In the genomic region with DNA sequence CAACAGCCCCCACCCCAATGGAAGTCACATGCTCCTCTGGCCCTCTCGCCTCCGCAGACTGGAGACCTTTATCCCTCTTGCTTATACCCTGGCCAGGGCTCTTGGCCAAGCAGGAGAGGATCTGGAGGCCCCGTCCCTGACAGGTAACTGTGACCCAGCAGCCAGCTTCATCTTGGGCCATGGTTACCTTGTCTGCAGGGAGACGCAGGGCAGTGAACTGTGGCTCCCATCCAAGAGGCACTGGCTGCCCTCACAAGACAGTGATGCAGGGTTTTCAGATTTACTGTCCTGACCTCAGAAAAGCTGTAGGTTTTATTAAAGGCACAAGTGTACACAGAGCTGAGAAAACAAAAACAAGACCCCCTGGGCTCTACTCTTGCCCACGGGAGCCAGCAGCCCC, we compare ENCODE assay signal across 30 cellular contexts.
"Had no signal": no experiment of that assay in that cellular context is flagged by ENCODE, and none has a peak within 500 bp of the region (broad histone marks: within the 10 kb centered on the region; RNA-seq: fewer than 3 reads in every experiment).

No MANE protein-coding gene starts in this region.

- H3K36me3 ChIP-seq: ascending aorta, breast epithelium had no signal

- H3K9me3 ChIP-seq: ascending aorta had no signal

- H3K4me2 ChIP-seq: PC-9 had no signal

- ATAC-seq: activated T-cell treated with anti-CD3 and anti-CD28 coated beads, Interleukin-2, amount 50 U/mL, for 72 hours; activated T-helper 17 cell treated with anti-CD3 and anti-CD28 coated beads, Interleukin-2, amount 50 U/mL, for 72 hours had no signal

- H3K4me3 ChIP-seq: ascending aorta, breast epithelium, PC-9 had no signal

- H3K27ac ChIP-seq: ascending aorta, breast epithelium, PC-9, VCaP had no signal

- H3K4me1 ChIP-seq: ascending aorta, breast epithelium had no signal

- H3K27me3 ChIP-seq: ascending aorta had no signal

- DNase-seq: activated CD4-positive, alpha-beta memory T cell treated with anti-CD3 and anti-CD28 coated beads, Interleukin-2, amount 10 ng/mL, durations not matched to agents 7 days and 5 days; activated CD4-positive, alpha-beta T cell treated with anti-CD3 and anti-CD28 coated beads for 1 hour; activated CD4-positive, alpha-beta T cell treated with anti-CD3 and anti-CD28 coated beads for 48 hours; activated CD4-positive, CD25-positive, alpha-beta regulatory T cell; activated CD8-positive, alpha-beta memory T cell treated with anti-CD3 and anti-CD28 coated beads for 24 hours; activated effector memory CD4-positive, alpha-beta T cell treated with anti-CD3 and anti-CD28 coated beads, Interleukin-2, amount 50 U/mL, for 16 hours; activated naive CD4-positive, alpha-beta T cell; activated naive CD4-positive, alpha-beta T cell treated with anti-CD3 and anti-CD28 coated beads, Interleukin-2, amount 50 U/mL, for 16 hours; activated naive CD8-positive, alpha-beta T cell treated with anti-CD3 and anti-CD28 coated beads for 36 hours; activated T-cell treated with anti-CD3 and anti-CD28 coated beads, Interleukin-2, amount 50 U/mL, for 1 hour; activated T-cell treated with anti-CD3 and anti-CD28 coated beads, Interleukin-2, amount 50 U/mL, for 72 hours; amygdala; Karpas-422; NCI-H1105 treated with DMSO at 0.1 percent for 48 hours; NCI-H1436; NCI-H1694; NCI-H1930; NCI-H2081 treated with DMSO at 0.1 percent for 48 hours; NCI-H345; NCI-H524 treated with DMSO at 0.1 percent for 48 hours; PC-9; Right ventricle myocardium superior; SW 1271; T-helper 1 cell; T-helper 2 cell; T-helper 9 cell had no signal
